16 cellular contexts compared by ENCODE assay signal in the genomic region with DNA sequence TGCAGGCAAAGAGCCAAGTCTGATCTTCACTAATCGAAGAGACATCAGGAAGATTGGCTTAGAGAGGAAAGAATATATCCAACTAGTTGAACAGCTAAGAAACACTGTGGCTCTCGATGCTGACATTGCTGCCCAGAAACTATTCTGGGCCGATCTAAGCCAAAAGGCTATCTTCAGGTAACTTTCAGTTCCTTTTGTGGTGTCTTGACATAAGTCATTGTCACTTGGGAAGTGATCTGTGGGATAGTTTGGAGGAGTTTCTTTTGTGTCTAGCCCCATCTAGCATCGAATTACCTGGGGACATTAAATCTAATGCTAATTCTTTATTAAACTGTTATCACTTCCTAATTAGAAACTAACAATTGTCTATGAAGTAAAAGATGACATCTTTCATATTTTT. TPM values are rescaled to one million over a fixed set of nuclear protein-coding genes. Genes with fewer than 3 reads are reported as not detected.
DNase-seq lines count a peak whose midpoint lies in the region; ATAC-seq and TF ChIP-seq lines count a peak whose summit lies in the region.
"Had no signal": no experiment of that assay in that cellular context is flagged by ENCODE, and none has a peak within 500 bp of the region (broad histone marks: within the 10 kb centered on the region; RNA-seq: fewer than 3 reads in every experiment).

No MANE protein-coding gene starts in this region.

- no peak overlapping the region for H3K14ac ChIP-seq in trophoblast cell (ENCODE audit: low read length)

- H4K91ac ChIP-seq in trophoblast cell (ENCODE audit: low read depth, low read length): no peak overlapping the region

- no peak overlapping the region for H2BK5ac ChIP-seq in trophoblast cell (ENCODE audit: low read depth, low read length, poor library complexity)

- no peak for ATAC-seq in Right ventricle myocardium superior (ENCODE audit: poor library complexity)
- peak; percentile 86 for ATAC-seq in GM21717 (IDR thresholded peaks at IDR 0.05; ENCODE audit: unreplicated experiment)
- ATAC-seq in HG03095 (IDR thresholded peaks at IDR 0.05; ENCODE audit: unreplicated experiment): peak; percentile 87
- ATAC-seq: T-cell had no signal

- H3K36me3 ChIP-seq in cardiac muscle cell: peaks cover 73% of the 10 kb centered on the region
- peaks cover 19 to 65% of the 10 kb centered on the region in 2 experiments for H3K36me3 ChIP-seq in trophoblast cell (ENCODE audit: control insufficient read depth in 1 of 2, insufficient read depth in 2 of 2, low read length in 2 of 2)

- H3K4me1 ChIP-seq in cardiac muscle cell (ENCODE audit: low read depth) (no peaks in the 10 kb centered on the region), trophoblast cell (ENCODE audit: control insufficient read depth in 1 of 2, insufficient read depth in 2 of 2, low read length in 2 of 2) (no peaks in the 10 kb centered on the region)

- H3K4ac ChIP-seq in trophoblast cell (ENCODE audit: low read depth, low read length): no peak overlapping the region

- H3K27ac ChIP-seq in cardiac muscle cell (peak overlapping the region; percentile 3), trophoblast cell (ENCODE audit: low read depth, low read length) (no peak overlapping the region)
- H3K27ac ChIP-seq: adrenal gland, PC-9, thoracic aorta had no signal

- intact Hi-C loops in Right ventricle myocardium superior (cut with DNase I): no loop called here

- no peak overlapping the region for H2BK12ac ChIP-seq in trophoblast cell (ENCODE audit: low read length)

- no peaks in the 10 kb centered on the region for H3K79me1 ChIP-seq in trophoblast cell (ENCODE audit: low read length)

- H3K9me3 ChIP-seq in cardiac muscle cell (ENCODE audit: low read depth) (no peaks in the 10 kb centered on the region), trophoblast cell (ENCODE audit: insufficient read depth, low read depth, low read length) (peaks cover 3% of the 10 kb centered on the region)
- H3K9me3 ChIP-seq: adrenal gland, thoracic aorta had no signal

- H2AK5ac ChIP-seq in trophoblast cell (ENCODE audit: low read length): no peak overlapping the region

- H3K27me3 ChIP-seq in cardiac muscle cell (no peaks in the 10 kb centered on the region), trophoblast cell (ENCODE audit: insufficient read depth, low read length) (no peaks in the 10 kb centered on the region)
- H3K27me3 ChIP-seq: adrenal gland had no signal

- no peak overlapping the region for H3K4me2 ChIP-seq in trophoblast cell (ENCODE audit: low read length)
- H3K4me2 ChIP-seq: PC-9 had no signal

- TF ChIP-seq CTCF in cardiac muscle cell (IDR thresholded peaks at IDR 0.05; ENCODE audit: low read depth, low read length): no peak

- H3K9ac ChIP-seq in trophoblast cell (ENCODE audit: low read length): no peak overlapping the region

- peak overlapping the region; percentile 27 for H3K23ac ChIP-seq in trophoblast cell (ENCODE audit: low read length)

- H3K79me2 ChIP-seq in trophoblast cell (ENCODE audit: control insufficient read depth, insufficient read depth, low read length, poor library complexity): no peaks in the 10 kb centered on the region

- no peak overlapping the region for H2BK120ac ChIP-seq in trophoblast cell (ENCODE audit: insufficient read depth, low read length, poor library complexity)

- no peak overlapping the region for H2AFZ ChIP-seq in trophoblast cell (ENCODE audit: insufficient read depth, low read length, poor library complexity)
- H2AFZ ChIP-seq: PC-9 had no signal

- no CpG with 5 or more reads among the region's 4 CpGs for WGBS in trophoblast cell (ENCODE audit: extremely low coverage, insufficient coverage, insufficient read length)

- DNase-seq in cardiac muscle cell (ENCODE audit: low read depth in 1 of 2, low spot score in 1 of 2): no peak
- no peak for DNase-seq in Right ventricle myocardium superior
- no peak for DNase-seq in trophoblast cell
- no peak for DNase-seq in hypothalamus (lab: John Stamatoyannopoulos, UW)
- DNase-seq in NCI-H2171 treated with DMSO at 0.1 percent for 48 hours (lab: John Stamatoyannopoulos, UW): no peak
- DNase-seq in DMS153 (lab: John Stamatoyannopoulos, UW): no peak
- DNase-seq: 8988T, adrenal gland, erythroblast, NCI-H1092 treated with DMSO at 0.1 percent for 48 hours, NCI-H446 treated with DMSO at 0.1 percent for 48 hours, PC-9, T-cell had no signal

- no peak overlapping the region for H4K8ac ChIP-seq in trophoblast cell (ENCODE audit: low read depth, low read length)

- H3K18ac ChIP-seq in trophoblast cell (ENCODE audit: low read length): no peak overlapping the region

- H3K4me3 ChIP-seq in cardiac muscle cell (no peak overlapping the region), trophoblast cell (ENCODE audit: low read depth, low read length) (no peak overlapping the region)
- H3K4me3 ChIP-seq: adrenal gland, PC-9, thoracic aorta had no signal

- H4K12ac ChIP-seq in trophoblast cell (ENCODE audit: low read depth, low read length): no peak overlapping the region

RNA-seq across cellular contexts. Expression of a gene that starts 24.0 kb away (rescaled TPM):
- total RNA-seq in cardiac muscle cell (34.1 and 36.1 TPM in 2 replicates), Right ventricle myocardium superior (121 TPM)
- 40.9 and 41.2 TPM in 2 replicates for polyA plus RNA-seq in cardiac muscle cell
- 28.9 and 29.4 TPM in 2 replicates for polyA plus RNA-seq in trophoblast cell (2013)
